8 cellular contexts compared by ENCODE assay signal in genomic region chr1:150926094-150926741, GRCh38.
DNase-seq lines count a peak whose midpoint lies in the region; ATAC-seq lines count a peak whose summit lies in the region.

SETDB1 (plus strand) TSS chr1:150926363; CDS start chr1:150927715, 1,352 bp downstream.

- H3K27me3 ChIP-seq in BLaER1 treated with 17β-estradiol and CSF1 and Interleukin-3, amounts not matched to agents 10 nM and 100 nM, result no peaks in the 10 kb centered on the region

- peaks cover 34 to 42% (median 38%) of the 10 kb centered on the region in 11 experiments for H3K36me3 ChIP-seq in BLaER1 treated with 17β-estradiol and CSF1 and Interleukin-3, amounts not matched to agents 10 nM and 100 nM

- no peaks in the 10 kb centered on the region for H4K20me1 ChIP-seq in BLaER1 treated with 17β-estradiol and CSF1 and Interleukin-3, amounts not matched to agents 10 nM and 100 nM

- H3K4me3 ChIP-seq in BLaER1 treated with 17β-estradiol and CSF1 and Interleukin-3, amounts not matched to agents 10 nM and 100 nM, result peak within 1 kb of the TSS; percentile 65 to 86 (median 74)

- DNase-seq in NCI-H748 (lab: John Stamatoyannopoulos, UW; ENCODE audit: unreplicated experiment) (peak; percentile 98), dedifferentiated amniotic fluid mesenchymal stem cell (ENCODE audit: extremely low spot score) (peak; percentile 92), left kidney (ENCODE audit: low read depth, low spot score) (peak; percentile 99)
- DNase-seq in activated CD4-positive, alpha-beta T cell treated with anti-CD3 and anti-CD28 coated beads, Interleukin-2, amount 50 U/mL, for 1 hour, result peak; percentile 87
- DNase-seq in stimulated activated CD4-positive, alpha-beta T cell treated with anti-CD3 and anti-CD28 coated beads, Interleukin-2, amount 100 ng/mL, for 24 hours, result peak; percentile 92 to 94

- H3K9me3 ChIP-seq in BLaER1 treated with 17β-estradiol and CSF1 and Interleukin-3, amounts not matched to agents 10 nM and 100 nM (replicated peaks in 1 of 11), result peaks cover 15 to 30% (median 20%) of the 10 kb centered on the region in 11 experiments

- ATAC-seq in GM19351 (IDR thresholded peaks at IDR 0.05; ENCODE audit: unreplicated experiment), result peak; percentile 74
- peak; percentile 88 for ATAC-seq in HG03521 (IDR thresholded peaks at IDR 0.05; ENCODE audit: unreplicated experiment)

- H3K4me1 ChIP-seq in BLaER1 treated with 17β-estradiol and CSF1 and Interleukin-3, amounts not matched to agents 10 nM and 100 nM, result peaks cover 12 to 21% (median 15%) of the 10 kb centered on the region in 10 experiments; a peak in 19 of 20 replicates

- peak within 1 kb of the TSS; percentile 89 to 99 (median 96) for H3K27ac ChIP-seq in BLaER1 treated with 17β-estradiol and CSF1 and Interleukin-3, amounts not matched to agents 10 nM and 100 nM

- H3K4me2 ChIP-seq in BLaER1 treated with 17β-estradiol and CSF1 and Interleukin-3, amounts not matched to agents 10 nM and 100 nM, result peak within 1 kb of the TSS; percentile 72 to 89 (median 85)

- peak within 1 kb of the TSS; percentile 86 to 98 (median 94) for H3K9ac ChIP-seq in BLaER1 treated with 17β-estradiol and CSF1 and Interleukin-3, amounts not matched to agents 10 nM and 100 nM

Comparison
In these comparisons a context has a peak if more than half of its experiments do, and no peak if none do; other contexts are left out.
1. Peak in every context shown above with its lines: DNase-seq, ATAC-seq, H3K4me3 ChIP-seq and H3K27ac ChIP-seq.